Comparison of ENCODE assay signal across 1 cellular context in the genomic region with DNA sequence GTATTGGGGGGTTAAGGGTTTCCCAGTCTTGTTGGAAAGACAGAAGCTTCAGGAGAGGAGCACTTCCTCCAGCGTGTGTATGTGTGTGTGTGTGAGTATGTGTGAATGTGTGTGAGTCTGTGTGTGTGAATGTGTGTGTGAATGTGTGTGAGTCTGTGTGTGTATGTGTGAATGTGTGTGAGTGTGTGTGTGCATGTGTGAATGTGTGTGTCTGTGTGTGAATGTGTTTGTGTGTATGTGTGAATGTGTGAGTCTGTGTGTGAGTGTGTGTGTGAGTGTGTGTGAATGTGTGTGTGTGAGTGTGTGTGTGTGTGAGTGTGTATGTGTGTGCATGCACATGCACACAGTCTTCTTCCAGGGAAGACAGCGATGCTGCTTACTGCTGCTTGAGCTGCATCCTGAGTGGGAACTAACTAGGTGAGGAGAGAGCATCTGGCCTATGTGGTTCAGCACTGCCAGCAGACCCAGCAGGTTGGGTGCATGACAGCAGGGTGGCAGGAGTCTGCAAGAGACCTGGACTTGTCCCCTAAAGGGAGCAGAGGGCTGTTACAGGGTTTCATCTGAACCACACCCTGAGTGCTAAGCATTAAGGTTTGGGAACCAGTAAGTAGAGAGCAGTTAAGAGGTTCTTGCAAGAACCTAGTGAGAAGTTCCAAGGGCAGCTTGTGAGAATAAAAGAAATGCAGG.
TF ChIP-seq lines count a peak whose summit lies in the region.

No MANE protein-coding gene starts in this region.

TF ChIP-seq in GM12878, 131 proteins besides CTCF, POLR2A, EP300 and RAD21:
- TF ChIP-seq, protein P1, sequence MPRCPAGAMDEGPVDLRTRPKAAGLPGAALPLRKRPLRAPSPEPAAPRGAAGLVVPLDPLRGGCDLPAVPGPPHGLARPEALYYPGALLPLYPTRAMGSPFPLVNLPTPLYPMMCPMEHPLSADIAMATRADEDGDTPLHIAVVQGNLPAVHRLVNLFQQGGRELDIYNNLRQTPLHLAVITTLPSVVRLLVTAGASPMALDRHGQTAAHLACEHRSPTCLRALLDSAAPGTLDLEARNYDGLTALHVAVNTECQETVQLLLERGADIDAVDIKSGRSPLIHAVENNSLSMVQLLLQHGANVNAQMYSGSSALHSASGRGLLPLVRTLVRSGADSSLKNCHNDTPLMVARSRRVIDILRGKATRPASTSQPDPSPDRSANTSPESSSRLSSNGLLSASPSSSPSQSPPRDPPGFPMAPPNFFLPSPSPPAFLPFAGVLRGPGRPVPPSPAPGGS (IDR thresholded peaks at IDR 0.05; ENCODE audit: borderline replicate concordance, insufficient read depth, low read depth, low read length, poor library complexity, severe bottlenecking), result peak; percentile 82
- TF ChIP-seq, protein P2, sequence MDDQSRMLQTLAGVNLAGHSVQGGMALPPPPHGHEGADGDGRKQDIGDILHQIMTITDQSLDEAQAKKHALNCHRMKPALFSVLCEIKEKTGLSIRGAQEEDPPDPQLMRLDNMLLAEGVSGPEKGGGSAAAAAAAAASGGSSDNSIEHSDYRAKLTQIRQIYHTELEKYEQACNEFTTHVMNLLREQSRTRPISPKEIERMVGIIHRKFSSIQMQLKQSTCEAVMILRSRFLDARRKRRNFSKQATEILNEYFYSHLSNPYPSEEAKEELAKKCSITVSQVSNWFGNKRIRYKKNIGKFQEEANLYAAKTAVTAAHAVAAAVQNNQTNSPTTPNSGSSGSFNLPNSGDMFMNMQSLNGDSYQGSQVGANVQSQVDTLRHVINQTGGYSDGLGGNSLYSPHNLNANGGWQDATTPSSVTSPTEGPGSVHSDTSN (IDR thresholded peaks at IDR 0.05; ENCODE audit: insufficient replicate concordance, low read depth, low read length), result peak; percentile 8
- TF ChIP-seq HDGF (IDR thresholded peaks at IDR 0.05) (peak; percentile 61; the same call in 1 of the 2 replicates), TCF3 (IDR thresholded peaks at IDR 0.05; ENCODE audit: borderline replicate concordance, insufficient read depth, low read depth, low read length) (peak; percentile 53; the same call in 1 of the 2 replicates), MEF2A (IDR thresholded peaks at IDR 0.05; ENCODE audit: insufficient read depth, low read depth, low read length) (no peak), SMAD1 (IDR thresholded peaks at IDR 0.05; ENCODE audit: low read depth, partially characterized antibody) (no peak)
- TF ChIP-seq, protein P3, sequence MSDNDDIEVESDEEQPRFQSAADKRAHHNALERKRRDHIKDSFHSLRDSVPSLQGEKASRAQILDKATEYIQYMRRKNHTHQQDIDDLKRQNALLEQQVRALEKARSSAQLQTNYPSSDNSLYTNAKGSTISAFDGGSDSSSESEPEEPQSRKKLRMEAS (IDR thresholded peaks at IDR 0.05; ENCODE audit: low read depth, low read length), result no peak
- TF ChIP-seq, protein P4, sequence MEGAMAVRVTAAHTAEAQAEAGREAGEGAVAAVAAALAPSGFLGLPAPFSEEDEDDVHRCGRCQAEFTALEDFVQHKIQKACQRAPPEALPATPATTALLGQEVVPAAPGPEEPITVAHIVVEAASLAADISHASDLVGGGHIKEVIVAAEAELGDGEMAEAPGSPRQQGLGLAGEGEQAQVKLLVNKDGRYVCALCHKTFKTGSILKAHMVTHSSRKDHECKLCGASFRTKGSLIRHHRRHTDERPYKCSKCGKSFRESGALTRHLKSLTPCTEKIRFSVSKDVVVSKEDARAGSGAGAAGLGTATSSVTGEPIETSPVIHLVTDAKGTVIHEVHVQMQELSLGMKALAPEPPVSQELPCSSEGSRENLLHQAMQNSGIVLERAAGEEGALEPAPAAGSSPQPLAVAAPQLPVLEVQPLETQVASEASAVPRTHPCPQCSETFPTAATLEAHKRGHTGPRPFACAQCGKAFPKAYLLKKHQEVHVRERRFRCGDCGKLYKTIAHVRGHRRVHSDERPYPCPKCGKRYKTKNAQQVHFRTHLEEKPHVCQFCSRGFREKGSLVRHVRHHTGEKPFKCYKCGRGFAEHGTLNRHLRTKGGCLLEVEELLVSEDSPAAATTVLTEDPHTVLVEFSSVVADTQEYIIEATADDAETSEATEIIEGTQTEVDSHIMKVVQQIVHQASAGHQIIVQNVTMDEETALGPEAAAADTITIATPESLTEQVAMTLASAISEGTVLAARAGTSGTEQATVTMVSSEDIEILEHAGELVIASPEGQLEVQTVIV (IDR thresholded peaks at IDR 0.05; ENCODE audit: borderline replicate concordance, partially characterized antibody), result no peak
